10 cellular contexts compared by ENCODE assay signal in the genomic region with DNA sequence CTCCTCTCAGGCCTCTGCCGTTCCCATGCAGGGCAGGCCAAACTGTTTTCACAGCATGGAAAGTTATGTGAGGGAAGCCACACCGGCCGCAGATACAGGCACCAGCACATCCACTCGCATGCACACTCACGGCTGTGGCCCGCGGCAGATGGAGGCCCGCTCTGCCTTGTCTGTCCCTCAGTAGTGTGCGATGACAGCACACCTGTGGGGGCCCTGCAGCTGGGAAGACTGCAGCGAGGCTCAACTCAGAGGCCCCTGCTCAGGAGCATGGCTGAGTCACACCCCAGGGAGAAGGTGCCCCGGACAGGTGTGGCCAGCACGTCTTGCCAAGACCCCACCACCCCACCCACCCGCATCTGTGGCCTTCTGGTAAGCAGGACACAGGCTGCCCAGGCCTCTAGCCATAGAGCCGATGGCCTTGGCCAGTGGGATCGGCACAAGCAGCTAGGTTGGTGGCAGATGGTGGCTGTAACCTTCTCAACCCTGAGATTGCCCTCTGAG. TPM values are rescaled to one million over a fixed set of nuclear protein-coding genes. Genes with fewer than 3 reads are reported as not detected.
A peak's percentile ranks its signal among the peaks of the same experiment; 100 is the strongest.
DNase-seq lines count a peak whose midpoint lies in the region; ATAC-seq and TF ChIP-seq lines count a peak whose summit lies in the region.
"Had no signal": no experiment of that assay in that cellular context is flagged by ENCODE, and none has a peak within 500 bp of the region (broad histone marks: within the 10 kb centered on the region; RNA-seq: fewer than 3 reads in every experiment).

No MANE protein-coding gene starts in this region.

- DNase-seq in LNCaP clone FGC (ENCODE audit: low read depth) (no peak), breast epithelium (ENCODE audit: low spot score in 2 of 2) (no peak), nephron progenitor cell (no peak), HCEC 1CT (no peak), Kasumi-1 (lab: John Stamatoyannopoulos, UW) (no peak)
- DNase-seq: left lung, SHP77 had no signal

- peaks cover 45% of the 10 kb centered on the region for H3K4me1 Mint-ChIP-seq in nephron progenitor cell

- peaks cover 3% of the 10 kb centered on the region for H3K27me3 Mint-ChIP-seq in nephron progenitor cell (ENCODE audit: low read depth, poor library complexity)

- TF ChIP-seq POLR2A in breast epithelium (IDR thresholded peaks at IDR 0.05): no peak

- H3K9me3 ChIP-seq in breast epithelium: no peaks in the 10 kb centered on the region
- H3K9me3 ChIP-seq: left lung had no signal

- H3K27ac Mint-ChIP-seq in nephron progenitor cell: no peak overlapping the region

- H3K4me3 Mint-ChIP-seq in nephron progenitor cell: peak overlapping the region; percentile 80

- H3K27me3 ChIP-seq in breast epithelium: no peaks in the 10 kb centered on the region
- H3K27me3 ChIP-seq: left lung had no signal

- no peak for ATAC-seq in HG02571 (IDR thresholded peaks at IDR 0.05; ENCODE audit: unreplicated experiment)
- ATAC-seq in GM19324 (IDR thresholded peaks at IDR 0.05; ENCODE audit: low FRiP score, unreplicated experiment): no peak

- H3K4me1 ChIP-seq in breast epithelium: peaks cover 13 to 22% of the 10 kb centered on the region in 2 donors

- no peak for TF ChIP-seq CTCF in C4-2B (conservative IDR thresholded peaks at IDR 0.05)
- TF ChIP-seq CTCF in LNCaP clone FGC (IDR thresholded peaks at IDR 0.05; ENCODE audit: control insufficient read depth, extremely low read depth, insufficient read depth): no peak
- TF ChIP-seq CTCF in breast epithelium (IDR thresholded peaks at IDR 0.05): no peak
- no peak for TF ChIP-seq CTCF in nephron progenitor cell (IDR thresholded peaks at IDR 0.05)

- H3K9me3 Mint-ChIP-seq in nephron progenitor cell: no peaks in the 10 kb centered on the region

- no peaks in the 10 kb centered on the region for H3K36me3 ChIP-seq in breast epithelium
- H3K36me3 ChIP-seq: left lung had no signal

- intact Hi-C loops in breast epithelium (cut with DNase I; ENCODE audit: low total_unique reads): no loop called here

- H3K36me3 Mint-ChIP-seq in nephron progenitor cell (ENCODE audit: low read depth): peaks cover 7% of the 10 kb centered on the region

- H3K27ac ChIP-seq in C4-2B (peak overlapping the region; percentile 95; the same call in 1 of the 2 replicates), breast epithelium (no peak overlapping the region)

- peak overlapping the region; percentile 86 for H3K4me3 ChIP-seq in LNCaP clone FGC (ENCODE audit: low read depth, low read length)
- peak overlapping the region in 2 of 3 donors; percentile 75 to 88 for H3K4me3 ChIP-seq in breast epithelium

RNA-seq across cellular contexts. Expression of gene UBE2J2, which starts 1.3 kb away (rescaled TPM):
- 10 to 100 TPM; 37.0 to 39.8 (median 37.4) TPM for total RNA-seq in breast epithelium

RNA-seq across cellular contexts. Expression of gene SCNN1D, which starts 5.3 kb away (rescaled TPM):
- 1 to 10 TPM in 2 of 3 donors, under 1 TPM in 1; 0.96 to 5.2 (median 4.7) TPM for total RNA-seq in breast epithelium

RNA-seq across cellular contexts. Expression of gene C1QTNF12, which starts 28.5 kb away (rescaled TPM):
- total RNA-seq in breast epithelium: 1 to 10 TPM in 1 of 3 donors, not detected in 2; 2.0 TPM

RNA-seq across cellular contexts. Expression of gene ACAP3, which starts 32.7 kb away (rescaled TPM):
- total RNA-seq in breast epithelium: 10 to 100 TPM; 19.7 to 33.4 (median 26.9) TPM

RNA-seq across cellular contexts. Expression of gene PUSL1, which starts 33.4 kb away (rescaled TPM):
- 10 to 100 TPM; 16.0 to 27.5 (median 22.0) TPM for total RNA-seq in breast epithelium
